8 cellular contexts compared by ENCODE assay signal in the genomic region with DNA sequence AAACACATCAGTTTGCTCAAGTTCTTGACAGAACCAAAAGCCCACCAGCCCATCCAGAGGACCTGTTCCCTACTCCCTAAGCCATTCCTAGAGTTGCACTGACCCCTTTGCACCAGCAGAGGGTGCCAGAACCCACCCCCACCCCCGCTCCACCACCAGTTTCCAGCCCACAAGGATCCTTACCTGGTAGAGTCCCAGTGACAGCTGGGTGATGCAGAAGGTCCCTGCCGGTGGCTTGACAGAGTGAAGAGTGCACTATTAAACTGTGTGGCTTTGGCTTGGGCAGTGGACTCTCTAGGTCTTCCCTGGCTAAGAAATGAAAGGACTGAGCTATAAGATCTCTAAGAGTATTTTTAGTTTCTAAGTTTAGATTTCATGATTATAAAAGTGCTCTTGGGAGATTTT.
DNase-seq lines count a peak whose midpoint lies in the region; ATAC-seq and TF ChIP-seq lines count a peak whose summit lies in the region.

No MANE protein-coding gene starts in this region.

- H3K27me3 ChIP-seq in HL-60 (ENCODE audit: insufficient read depth, poor library complexity, severe bottlenecking) (no peaks in the 10 kb centered on the region), fibroblast of lung (ENCODE audit: control insufficient read depth, insufficient read depth, low read length) (no peaks in the 10 kb centered on the region), testis (no peaks in the 10 kb centered on the region)

- TF ChIP-seq CTCF in HL-60 (IDR thresholded peaks at IDR 0.05; ENCODE audit: insufficient read depth, low read length): peak; percentile 93
- peak; percentile 98 to 99 for TF ChIP-seq CTCF in fibroblast of lung (conservative IDR thresholded peaks at IDR 0.05 in 1 of 2, IDR thresholded peaks at IDR 0.05 in 1 of 2; ENCODE audit: low read depth in 1 of 2, low read length in 2 of 2)
- peak; percentile 46 to 83 (median 59) for TF ChIP-seq CTCF in testis (IDR thresholded peaks at IDR 0.05)

- no peaks in the 10 kb centered on the region for H4K20me1 ChIP-seq in fibroblast of lung (ENCODE audit: control insufficient read depth, extremely low read depth, insufficient read depth, low read length)

- DNase-seq in D341Med (ENCODE audit: low spot score) (peak; percentile 92), HL-60 (ENCODE audit: low read depth in 1 of 2, low spot score in 1 of 2) (peak in 1 of 2 experiments; percentile 42), OCI-M1 (lab: John Stamatoyannopoulos, UW) (peak; percentile 66), fibroblast of lung (ENCODE audit: low read depth in 2 of 2) (peak; percentile 25 to 37), nucleus accumbens (lab: John Stamatoyannopoulos, UW) (peak in 47 of 56 donors; percentile 5 to 68 (median 28)), testis (peak; percentile 53)
- peak; percentile 68 for DNase-seq in activated T-cell treated with anti-CD3 and anti-CD28 coated beads, Interleukin-2, amount 50 U/mL, for 1 hour

- H3K4me3 ChIP-seq in HL-60 (replicated peaks; ENCODE audit: insufficient read depth, low read length) (no peak overlapping the region), fibroblast of lung (replicated peaks in 1 of 4; ENCODE audit: control extremely low read depth in 1 of 4, insufficient read depth in 1 of 4, low read depth in 3 of 4, low read length in 4 of 4) (no peak overlapping the region), testis (no peak overlapping the region)

- no peak overlapping the region for H3K4me2 ChIP-seq in fibroblast of lung (ENCODE audit: extremely low read depth, insufficient read depth, low read length)

- no peak for TF ChIP-seq POLR2A in testis (IDR thresholded peaks at IDR 0.05)

- no peak for ATAC-seq in HG02970 (IDR thresholded peaks at IDR 0.05; ENCODE audit: low FRiP score, unreplicated experiment)

- no peak overlapping the region for H2AFZ ChIP-seq in fibroblast of lung (ENCODE audit: low read length)

- no peaks in the 10 kb centered on the region for H3K36me3 ChIP-seq in fibroblast of lung (ENCODE audit: control insufficient read depth, insufficient read depth, low read length)
- H3K36me3 ChIP-seq in testis (ENCODE audit: low read depth, missing control alignments): no peaks in the 10 kb centered on the region

- H3K9me3 ChIP-seq in fibroblast of lung (ENCODE audit: control insufficient read depth, insufficient read depth, low read depth, low read length): no peaks in the 10 kb centered on the region
- H3K9me3 ChIP-seq in testis: no peaks in the 10 kb centered on the region

- H3K27ac ChIP-seq in HL-60 (replicated peaks): no peak overlapping the region
- no peak overlapping the region for H3K27ac ChIP-seq in fibroblast of lung (ENCODE audit: insufficient read depth, low read length)
- H3K27ac ChIP-seq in testis: no peak overlapping the region

- no peaks in the 10 kb centered on the region for H3K4me1 ChIP-seq in fibroblast of lung (ENCODE audit: control insufficient read depth, extremely low read depth, insufficient read depth, low read length)
- H3K4me1 ChIP-seq in testis: no peaks in the 10 kb centered on the region

- intact Hi-C loops in testis (cut with DNase I; ENCODE audit: low total_unique reads): loop anchor here (10.0 kb wide), 1 partner anchor 417 kb away; no protein-coding TSS in a partner anchor

- 23 to 33% methylated on average over 2 of the region's 2 CpGs for WGBS in testis, 2 donors

- no peaks in the 10 kb centered on the region for H3K79me2 ChIP-seq in fibroblast of lung (ENCODE audit: control insufficient read depth, insufficient read depth, low read length)

- H3K9ac ChIP-seq in fibroblast of lung (ENCODE audit: insufficient read depth, low read length): no peak overlapping the region
